Comparison of ENCODE assay signal across 1 cellular context in genomic region chr12:95473947-95474817, GRCh38.
A peak's percentile ranks its signal among the peaks of the same experiment; 100 is the strongest.
TF ChIP-seq lines count a peak whose summit lies in the region.

Gene METAP2 (plus strand): TSS chr12:95474152. CDS start chr12:95474180, 28 bp downstream.

TF ChIP-seq in HepG2, 621 proteins besides CTCF, POLR2A, EP300 and RAD21 (continued from another document and continues in another):
- TF ChIP-seq TRAFD1 (CRISPR knock-in tag; IDR thresholded peaks at IDR 0.05; ENCODE audit: borderline replicate concordance) (peak; percentile 14; the same call in 1 of the 2 replicates), JUNB (CRISPR knock-in tag; IDR thresholded peaks at IDR 0.05; ENCODE audit: borderline replicate concordance) (peak; percentile 12; the same call in 1 of the 2 replicates), CSRNP2 (CRISPR knock-in tag; conservative IDR thresholded peaks at IDR 0.05; ENCODE audit: low read depth) (no peak), DBP (CRISPR knock-in tag; IDR thresholded peaks at IDR 0.05; ENCODE audit: not compliant biosample characterization) (peak; percentile 53), ZNF704 (CRISPR knock-in tag; IDR thresholded peaks at IDR 0.05; ENCODE audit: borderline replicate concordance) (no peak; the same call in 1 of the 2 replicates), ZNF225 (CRISPR knock-in tag; IDR thresholded peaks at IDR 0.05) (peak; percentile 67; the same call in 1 of the 2 replicates), ZNF746 (CRISPR knock-in tag; IDR thresholded peaks at IDR 0.05) (0 out of 2 replicates have a peak, but pooled peaks have one; percentile 54), GMEB1 (CRISPR knock-in tag; IDR thresholded peaks at IDR 0.05; ENCODE audit: borderline replicate concordance) (peak; percentile 82), SP1 (IDR thresholded peaks at IDR 0.05) (no peak), SP1 (CRISPR knock-in tag; IDR thresholded peaks at IDR 0.05) (peak; percentile 43; the same call in 1 of the 2 replicates), ZNF431 (CRISPR knock-in tag; IDR thresholded peaks at IDR 0.05; ENCODE audit: borderline replicate concordance, low read depth) (peak; percentile 92), ELF3 (CRISPR knock-in tag; IDR thresholded peaks at IDR 0.05) (peak; percentile 59; the same call in 1 of the 2 replicates), NFATC3 (CRISPR knock-in tag; IDR thresholded peaks at IDR 0.05) (no peak), CENPBD1 (CRISPR knock-in tag; IDR thresholded peaks at IDR 0.05; ENCODE audit: borderline replicate concordance, low read depth) (peak; percentile 88; the same call in 1 of the 2 replicates), ZNF589 (CRISPR knock-in tag; conservative IDR thresholded peaks at IDR 0.05) (peak; percentile 82; the same call in 1 of the 2 replicates), FOXP1 (IDR thresholded peaks at IDR 0.05) (no peak), FOXP1 (CRISPR knock-in tag; IDR thresholded peaks at IDR 0.05) (no peak), ZFP36 (IDR thresholded peaks at IDR 0.05; ENCODE audit: borderline replicate concordance, low read depth, low read length, partially characterized antibody) (no peak), ZNF318 (CRISPR knock-in tag; IDR thresholded peaks at IDR 0.05) (no peak), CBX2 (IDR thresholded peaks at IDR 0.05; ENCODE audit: low read depth, low read length) (no peak), CBX2 (CRISPR knock-in tag; IDR thresholded peaks at IDR 0.05; ENCODE audit: low read depth) (peak; percentile 24; the same call in 1 of the 2 replicates), ZNF709 (CRISPR knock-in tag; IDR thresholded peaks at IDR 0.05) (peak; percentile 78; the same call in 1 of the 2 replicates), SKI (IDR thresholded peaks at IDR 0.05; ENCODE audit: partially characterized antibody) (peak; percentile 75), HMG20A (CRISPR knock-in tag; IDR thresholded peaks at IDR 0.05; ENCODE audit: borderline replicate concordance) (peak; percentile 45; the same call in 1 of the 2 replicates), RARA (CRISPR knock-in tag; IDR thresholded peaks at IDR 0.05) (peak; percentile 49; the same call in 1 of the 2 replicates), ELK4 (CRISPR knock-in tag; IDR thresholded peaks at IDR 0.05; ENCODE audit: borderline replicate concordance) (no peak), ZNF205 (CRISPR knock-in tag; IDR thresholded peaks at IDR 0.05) (peak; percentile 87; the same call in 1 of the 2 replicates), ZNF614 (CRISPR knock-in tag; IDR thresholded peaks at IDR 0.05; ENCODE audit: borderline replicate concordance) (peak; percentile 98), ZNF597 (CRISPR knock-in tag; IDR thresholded peaks at IDR 0.05) (no peak), HNRNPH1 (optimal IDR thresholded peaks at IDR 0.05; ENCODE audit: low read depth, low read length) (peak; percentile 59), ZNF816 (CRISPR knock-in tag; IDR thresholded peaks at IDR 0.05; ENCODE audit: borderline replicate concordance) (no peak), ARID2 (CRISPR knock-in tag; IDR thresholded peaks at IDR 0.05; ENCODE audit: borderline replicate concordance) (peak; percentile 78; the same call in 1 of the 2 replicates), ZNF580 (CRISPR knock-in tag; IDR thresholded peaks at IDR 0.05; ENCODE audit: borderline replicate concordance, low read depth) (peak; percentile 86), ETV6 (CRISPR knock-in tag; conservative IDR thresholded peaks at IDR 0.05) (peak; percentile 67; the same call in 1 of the 2 replicates), ETS1 (CRISPR knock-in tag; IDR thresholded peaks at IDR 0.05) (peak; percentile 82; the same call in 1 of the 2 replicates), JUN (CRISPR knock-in tag; IDR thresholded peaks at IDR 0.05) (no peak), NR2F2 (IDR thresholded peaks at IDR 0.05; ENCODE audit: borderline replicate concordance, low read depth) (peak; percentile 8; the same call in 1 of the 2 replicates), KDM1A (CRISPR knock-in tag; IDR thresholded peaks at IDR 0.05) (no peak), ZNF251 (CRISPR knock-in tag; IDR thresholded peaks at IDR 0.05) (0 out of 2 replicates have a peak, but pooled peaks have one; percentile 9), ZNF777 (CRISPR knock-in tag; IDR thresholded peaks at IDR 0.05) (no peak), ZFP36L1 (CRISPR knock-in tag; IDR thresholded peaks at IDR 0.05) (no peak), HNF4A (CRISPR knock-in tag; IDR thresholded peaks at IDR 0.05) (0 out of 2 replicates have a peak, but pooled peaks have one; percentile 5)
